Comparison of ENCODE assay signal across 8 cellular contexts in the genomic region with DNA sequence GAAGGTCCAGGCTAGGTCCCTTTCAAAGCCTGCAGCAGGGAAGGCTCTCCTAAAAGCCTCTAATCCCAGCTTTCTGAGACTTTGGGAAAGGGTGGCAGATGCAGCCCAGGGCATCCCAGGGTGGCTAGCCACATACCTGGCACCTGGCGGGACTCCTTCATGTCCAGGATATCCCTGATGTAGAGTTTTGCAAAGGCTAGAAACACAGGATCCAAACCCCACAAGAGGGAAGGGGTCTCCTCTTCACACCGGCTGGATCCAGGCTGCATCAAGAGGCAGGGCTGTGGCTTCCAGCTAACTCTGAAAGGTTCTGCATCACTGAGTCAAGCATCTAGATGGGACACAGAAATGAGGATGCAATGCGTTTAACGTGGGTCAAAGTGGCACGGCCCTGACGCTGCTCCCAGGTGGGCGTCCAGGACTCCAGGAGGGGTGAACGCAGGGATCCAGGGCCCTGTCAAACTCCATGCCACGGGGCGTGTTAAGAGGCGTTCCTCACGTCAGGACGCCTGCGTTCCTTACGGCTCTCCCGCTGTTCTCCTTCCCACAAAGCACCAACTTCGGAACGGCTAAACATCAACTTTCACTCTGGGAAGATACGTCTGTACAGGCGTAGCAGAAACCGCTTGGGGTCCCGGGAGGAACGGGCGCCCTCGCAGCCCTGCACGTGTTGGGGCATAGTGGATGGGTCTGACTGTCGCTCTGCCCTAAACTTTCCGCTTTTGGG. TPM values are rescaled to one million over a fixed set of nuclear protein-coding genes. Genes with fewer than 3 reads are reported as not detected.
DNase-seq lines count a peak whose midpoint lies in the region; ATAC-seq and TF ChIP-seq lines count a peak whose summit lies in the region.

No MANE protein-coding gene starts in this region.

- peaks cover 8% of the 10 kb centered on the region for H3K4me1 ChIP-seq in foreskin keratinocyte

- TF ChIP-seq CTCF in foreskin keratinocyte (conservative IDR thresholded peaks at IDR 0.05): no peak

- CTCF ChIA-PET in activated CD4-positive, alpha-beta memory T cell treated with anti-CD3 and anti-CD28 coated beads, Interleukin-2, amount 10 ng/mL, durations not matched to agents 7 days and 5 days (lab: Charles Lee): interaction anchor here (1.0 to 2.9 kb wide), 5 partner anchors 9 to 30 kb away, joined by 4 to 8 read pairs (median 7); no protein-coding TSS in a partner anchor

- peaks cover 7% of the 10 kb centered on the region for H3K9me3 Mint-ChIP-seq in activated CD4-positive, alpha-beta memory T cell treated with anti-CD3 and anti-CD28 coated beads, Interleukin-2, amount 10 ng/mL, durations not matched to agents 7 days and 5 days

- POLR2A ChIA-PET in activated CD4-positive, alpha-beta memory T cell treated with anti-CD3 and anti-CD28 coated beads, Interleukin-2, amount 10 ng/mL, durations not matched to agents 7 days and 5 days (lab: Charles Lee): interaction anchor here (0.9 to 7.6 kb wide), 12 partner anchors 8 to 221 kb away, joined by 3 to 67 read pairs (median 5); a partner anchor contains a TSS

- peaks cover 45% of the 10 kb centered on the region for H3K4me1 Mint-ChIP-seq in activated CD4-positive, alpha-beta memory T cell treated with anti-CD3 and anti-CD28 coated beads, Interleukin-2, amount 10 ng/mL, durations not matched to agents 7 days and 5 days

- H3K27me3 ChIP-seq in foreskin keratinocyte: no peaks in the 10 kb centered on the region

- H3K36me3 Mint-ChIP-seq in activated CD4-positive, alpha-beta memory T cell treated with anti-CD3 and anti-CD28 coated beads, Interleukin-2, amount 10 ng/mL, durations not matched to agents 7 days and 5 days (ENCODE audit: low read depth): peaks cover 37% of the 10 kb centered on the region

- H3K27me3 Mint-ChIP-seq in activated CD4-positive, alpha-beta memory T cell treated with anti-CD3 and anti-CD28 coated beads, Interleukin-2, amount 10 ng/mL, durations not matched to agents 7 days and 5 days: no peaks in the 10 kb centered on the region

- peak overlapping the region; percentile 91 for H3K4me3 Mint-ChIP-seq in activated CD4-positive, alpha-beta memory T cell treated with anti-CD3 and anti-CD28 coated beads, Interleukin-2, amount 10 ng/mL, durations not matched to agents 7 days and 5 days

- DNase-seq in DMS 273 treated with DMSO at 0.1 percent for 48 hours (lab: John Stamatoyannopoulos, UW): peak; percentile 71
- DNase-seq in HT-29 (ENCODE audit: low spot score): peak; percentile 72
- DNase-seq in activated CD4-positive, alpha-beta memory T cell treated with anti-CD3 and anti-CD28 coated beads, Interleukin-2, amount 10 ng/mL, durations not matched to agents 7 days and 5 days: peak; percentile 48
- DNase-seq in foreskin keratinocyte: no peak
- DNase-seq in occipital lobe (lab: John Stamatoyannopoulos, UW): peak; percentile 57
- no peak for DNase-seq in glomerular visceral epithelial cell (ENCODE audit: extremely low spot score)
- no peak for DNase-seq in NOMO-1 (lab: John Stamatoyannopoulos, UW; ENCODE audit: unreplicated experiment in 2 of 2)

- H3K27ac Mint-ChIP-seq in activated CD4-positive, alpha-beta memory T cell treated with anti-CD3 and anti-CD28 coated beads, Interleukin-2, amount 10 ng/mL, durations not matched to agents 7 days and 5 days: peak overlapping the region; percentile 93

- peak overlapping the region; percentile 56 for H3K27ac ChIP-seq in foreskin keratinocyte

- ATAC-seq in GM21423 (IDR thresholded peaks at IDR 0.05; ENCODE audit: unreplicated experiment) (peak; percentile 2), foreskin keratinocyte (peak; percentile 36)

RNA-seq across cellular contexts. Expression of a gene that starts 0.5 kb away (rescaled TPM):
- total RNA-seq in HT-29 (2014; rRNA removed; shearing (Covaris generic)): 18.3 and 20.0 TPM in 2 replicates
- 10 to 100 TPM; 55.1 to 56.8 TPM for total RNA-seq in activated CD4-positive, alpha-beta memory T cell treated with anti-CD3 and anti-CD28 coated beads, Interleukin-2, amount 10 ng/mL, durations not matched to agents 7 days and 5 days
- total RNA-seq in foreskin keratinocyte: 28.9 and 29.4 TPM in 2 replicates
- 22.7 and 27.0 TPM in 2 replicates for polyA plus RNA-seq in foreskin keratinocyte
- 3.1 TPM for total RNA-seq in occipital lobe

RNA-seq across cellular contexts. Expression of a gene that starts 49.5 kb away (rescaled TPM):
- total RNA-seq in HT-29 (2014; rRNA removed; shearing (Covaris generic)): 15.1 and 16.1 TPM in 2 replicates
- 10 to 100 TPM; 32.7 to 36.3 TPM for total RNA-seq in activated CD4-positive, alpha-beta memory T cell treated with anti-CD3 and anti-CD28 coated beads, Interleukin-2, amount 10 ng/mL, durations not matched to agents 7 days and 5 days
- 59.3 and 64.3 TPM in 2 replicates for total RNA-seq in foreskin keratinocyte
- 10.5 and 11.1 TPM in 2 replicates for polyA plus RNA-seq in foreskin keratinocyte
- 76.7 TPM for total RNA-seq in occipital lobe

Comparison
In these comparisons a context has a peak if more than half of its experiments do, and no peak if none do; other contexts are left out.
1. DNase-seq: peak in DMS 273 treated with DMSO at 0.1 percent for 48 hours (single experiment), HT-29 (single experiment), activated CD4-positive, alpha-beta memory T cell treated with anti-CD3 and anti-CD28 coated beads, Interleukin-2, amount 10 ng/mL, durations not matched to agents 7 days and 5 days (single experiment) and occipital lobe (single experiment); none in foreskin keratinocyte (0 of 2), glomerular visceral epithelial cell (single experiment) and NOMO-1 (0 of 2).